Comparison of ENCODE assay signal across 26 cellular contexts in genomic region chr7:116334555-116334954, GRCh38.
DNase-seq lines count a peak whose midpoint lies in the region; ATAC-seq, FAIRE-seq and TF ChIP-seq lines count a peak whose summit lies in the region.
"Had no signal": no experiment of that assay in that cellular context is flagged by ENCODE, and none has a peak within 500 bp of the region (broad histone marks: within the 10 kb centered on the region; RNA-seq: fewer than 3 reads in every experiment).

No MANE protein-coding gene starts in this region.

- H3K36me3 ChIP-seq in Panc1 (ENCODE audit: control insufficient read depth, insufficient read depth, low read length) (no peaks in the 10 kb centered on the region), bronchial epithelial cell (ENCODE audit: control insufficient read depth, insufficient read depth, low read length) (no peaks in the 10 kb centered on the region)
- H3K36me3 ChIP-seq: BLaER1 treated with 17β-estradiol and CSF1 and Interleukin-3, amounts not matched to agents 10 nM and 100 nM; MG63 had no signal

- CTCF ChIA-PET in Panc1 (lab: Charles Lee), result no interaction called here
- CTCF ChIA-PET in activated naive CD4-positive, alpha-beta T cell treated with anti-CD3 and anti-CD28 coated beads for 36 hours (lab: Charles Lee), result no interaction called here

- H3K27me3 ChIP-seq in Panc1 (ENCODE audit: control insufficient read depth, insufficient read depth, low read length), result no peaks in the 10 kb centered on the region
- no peaks in the 10 kb centered on the region for H3K27me3 ChIP-seq in bronchial epithelial cell (ENCODE audit: control insufficient read depth, insufficient read depth, low read length)
- H3K27me3 ChIP-seq: BLaER1 treated with 17β-estradiol and CSF1 and Interleukin-3, amounts not matched to agents 10 nM and 100 nM; MG63 had no signal

- POLR2A ChIA-PET in Panc1 (lab: Charles Lee), result no interaction called here

- intact Hi-C loops in Panc1 (cut with micrococcal nuclease; ENCODE audit: unreplicated experiment), result no loop called here
- intact Hi-C loops in activated naive CD4-positive, alpha-beta T cell treated with anti-CD3 and anti-CD28 coated beads for 36 hours (cut with micrococcal nuclease), result no loop called here

- no peaks in the 10 kb centered on the region for H3K27me3 Mint-ChIP-seq in activated naive CD4-positive, alpha-beta T cell treated with anti-CD3 and anti-CD28 coated beads for 36 hours (ENCODE audit: low read depth)

- in situ Hi-C loops in Panc1 (cut with HindIII; ENCODE audit: low pct_unique_long_range_greater_than_20kb, low sequenced_read_pairs), result no loop called here

- no peaks in the 10 kb centered on the region for H3K4me1 Mint-ChIP-seq in activated naive CD4-positive, alpha-beta T cell treated with anti-CD3 and anti-CD28 coated beads for 36 hours (ENCODE audit: low read depth)

- no peak overlapping the region for H3K4me3 ChIP-seq in Panc1 (ENCODE audit: low read depth in 2 of 2, low read length in 2 of 2)
- no peak overlapping the region for H3K4me3 ChIP-seq in bronchial epithelial cell (ENCODE audit: low read depth, low read length)
- H3K4me3 ChIP-seq: A549; BLaER1 treated with 17β-estradiol and CSF1 and Interleukin-3, amounts not matched to agents 10 nM and 100 nM; MG63 had no signal

- no peak for FAIRE-seq in bronchial epithelial cell (lab: Jason Lieb, UNC)
- FAIRE-seq: A549, D721Med, G401.6 had no signal

- peak overlapping the region; percentile 81; the same call in 1 of the 2 replicates for H3K27ac ChIP-seq in Panc1 (ENCODE audit: low read length)
- H3K27ac ChIP-seq: BLaER1 treated with 17β-estradiol and CSF1 and Interleukin-3, amounts not matched to agents 10 nM and 100 nM had no signal

- DNase-seq in HCEC 1CT (peak; percentile 84), Panc1 (ENCODE audit: low read depth, low spot score) (no peak), bronchial epithelial cell (ENCODE audit: low read depth) (peak; percentile 52), kidney tubule cell (ENCODE audit: low spot score) (peak; percentile 10), H4 (ENCODE audit: low spot score) (no peak)
- DNase-seq in activated naive CD4-positive, alpha-beta T cell treated with anti-CD3 and anti-CD28 coated beads for 36 hours, result no peak
- DNase-seq: AML-193; CD4-positive, alpha-beta T cell; H7; KG1; MG63; NCI-H1105 treated with DMSO at 0.1 percent for 48 hours; NCI-H146; NCI-H1930; NCI-H2107; NCI-H446; NCI-H524 treated with DMSO at 0.1 percent for 48 hours; NCI-H774; RPMI8226; SHP77 had no signal

- H3K4me1 ChIP-seq in Panc1 (ENCODE audit: control insufficient read depth, insufficient read depth, low read length), result peaks cover 7% of the 10 kb centered on the region
- H3K4me1 ChIP-seq: BLaER1 treated with 17β-estradiol and CSF1 and Interleukin-3, amounts not matched to agents 10 nM and 100 nM had no signal

- no peak for ATAC-seq in Panc1
- no peak for ATAC-seq in HG03280 (IDR thresholded peaks at IDR 0.05; ENCODE audit: unreplicated experiment)
- ATAC-seq: A549 had no signal

- TF ChIP-seq CTCF in Panc1 (IDR thresholded peaks at IDR 0.05) (no peak), bronchial epithelial cell (IDR thresholded peaks at IDR 0.05; ENCODE audit: insufficient read depth, low read length, severe bottlenecking) (no peak)

- BruUV-seq in Panc1 (replicated peaks; lab: Mats Ljungman, UMichigan), result no TSS peak

- no peak overlapping the region for H3K4me3 Mint-ChIP-seq in activated naive CD4-positive, alpha-beta T cell treated with anti-CD3 and anti-CD28 coated beads for 36 hours
- H3K4me3 Mint-ChIP-seq: CD4-positive, alpha-beta T cell; T-helper 1 cell treated with Interleukin-12 subunit alpha and Interleukin-12 subunit beta and Interleukin-4 antibody, amounts not matched to agents 30 μg/mL and 1 μg/mL, for 36 hours had no signal

- 0 out of 2 replicates have a peak, but pooled peaks cover 4% of the 10 kb centered on the region for H3K9me3 ChIP-seq in Panc1 (ENCODE audit: control insufficient read depth, insufficient read depth, low read depth, low read length)
- H3K9me3 ChIP-seq: A549; BLaER1 treated with 17β-estradiol and CSF1 and Interleukin-3, amounts not matched to agents 10 nM and 100 nM; MG63 had no signal

- no peaks in the 10 kb centered on the region for H3K9me3 Mint-ChIP-seq in activated naive CD4-positive, alpha-beta T cell treated with anti-CD3 and anti-CD28 coated beads for 36 hours
- H3K9me3 Mint-ChIP-seq: CD4-positive, alpha-beta T cell; T-helper 1 cell treated with Interleukin-12 subunit alpha and Interleukin-12 subunit beta and Interleukin-4 antibody, amounts not matched to agents 30 μg/mL and 1 μg/mL, for 36 hours had no signal

- H3K36me3 Mint-ChIP-seq in activated naive CD4-positive, alpha-beta T cell treated with anti-CD3 and anti-CD28 coated beads for 36 hours (ENCODE audit: low read depth), result no peaks in the 10 kb centered on the region

- H3K27ac Mint-ChIP-seq in activated naive CD4-positive, alpha-beta T cell treated with anti-CD3 and anti-CD28 coated beads for 36 hours, result no peak overlapping the region
- H3K27ac Mint-ChIP-seq: CD4-positive, alpha-beta T cell; T-helper 1 cell treated with Interleukin-12 subunit alpha and Interleukin-12 subunit beta and Interleukin-4 antibody, amounts not matched to agents 30 μg/mL and 1 μg/mL, for 36 hours had no signal

Comparison
In these comparisons a context has a peak if more than half of its experiments do, and no peak if none do; other contexts are left out.
1. DNase-seq: peak in HCEC 1CT (single experiment), bronchial epithelial cell (single experiment) and kidney tubule cell (single experiment); none in Panc1 (single experiment), H4 (single experiment) and activated naive CD4-positive, alpha-beta T cell treated with anti-CD3 and anti-CD28 coated beads for 36 hours (single experiment).